ENCODE assay signal across 8 cellular contexts in the genomic region with DNA sequence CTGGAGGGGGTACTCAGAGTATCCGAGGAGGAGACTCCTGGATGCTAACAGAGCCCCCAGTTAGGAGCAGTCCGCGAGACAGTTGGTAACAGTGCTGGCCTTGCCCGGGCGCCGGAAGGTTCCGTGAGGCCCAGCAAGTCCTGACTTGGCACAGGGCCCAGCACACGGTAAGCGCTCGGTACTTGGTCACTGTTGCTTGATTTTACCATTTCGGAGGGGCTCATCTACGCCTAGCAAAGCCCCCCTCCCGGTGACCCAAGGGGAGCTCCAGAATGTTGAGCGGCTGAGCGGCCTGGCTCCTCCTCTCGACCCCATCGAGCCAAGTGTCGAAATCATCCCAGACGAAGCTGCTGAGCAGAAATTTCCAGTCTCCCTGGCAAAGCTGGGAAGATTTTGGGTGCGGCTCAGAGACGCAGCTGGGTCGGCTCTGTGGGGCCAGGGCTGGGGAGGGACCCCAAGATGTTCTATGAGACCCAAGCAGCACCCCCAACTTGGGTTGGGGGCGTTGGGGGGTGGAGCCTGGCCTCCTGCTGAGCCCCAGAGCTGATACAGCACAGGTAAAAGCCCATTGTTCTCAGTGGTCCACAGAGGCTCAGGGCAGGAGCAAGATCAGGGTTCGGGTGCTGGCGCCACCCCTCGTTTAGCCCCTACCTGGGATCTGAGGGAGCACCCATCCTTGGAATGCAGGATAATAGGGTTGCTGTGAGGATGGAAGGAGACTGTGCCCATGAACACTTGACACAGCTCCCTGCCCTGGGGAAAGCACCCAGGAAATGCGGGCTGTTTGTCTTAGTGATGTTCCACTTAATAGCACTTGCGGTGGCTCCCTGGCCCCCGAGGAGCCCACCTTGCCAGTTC.
DNase-seq lines count a peak whose midpoint lies in the region; ATAC-seq and TF ChIP-seq lines count a peak whose summit lies in the region.

No MANE protein-coding gene starts in this region.

- no peak overlapping the region for H2AFZ ChIP-seq in MM.1S (ENCODE audit: low read length)

- no peaks in the 10 kb centered on the region for H3K36me3 ChIP-seq in body of pancreas (replicated peaks in 1 of 2; ENCODE audit: insufficient read depth in 1 of 2, low read depth in 2 of 2)
- H3K36me3 ChIP-seq in MM.1S (replicated peaks; ENCODE audit: insufficient read depth, low read length): no peaks in the 10 kb centered on the region

- H3K9me3 ChIP-seq in body of pancreas (no peaks in the 10 kb centered on the region), MM.1S (replicated peaks; ENCODE audit: insufficient read depth, low read length) (no peaks in the 10 kb centered on the region)

- intact Hi-C loops in body of pancreas (cut with DNase I): no loop called here

- DNase-seq in NCI-H2081 (lab: John Stamatoyannopoulos, UW) (peak; percentile 8 to 23), NCI-H2081 treated with DMSO at 0.1 percent for 48 hours (lab: John Stamatoyannopoulos, UW) (no peak), NCI-H748 treated with DMSO at 0.1 percent for 48 hours (lab: John Stamatoyannopoulos, UW) (peak; percentile 19), body of pancreas (peak; percentile 82 to 92 (median 89)), hypothalamus (lab: John Stamatoyannopoulos, UW) (peak in 46 of 51 donors; percentile 29 to 84 (median 64)), retina (peak; percentile 89), MM.1S (no peak)

- peak; percentile 45 for ATAC-seq in body of pancreas
- ATAC-seq in GM19395 (IDR thresholded peaks at IDR 0.05; ENCODE audit: unreplicated experiment): no peak

- no peaks in the 10 kb centered on the region for H3F3A ChIP-seq in MM.1S (ENCODE audit: insufficient read depth, low read length)

- H3K4me3 ChIP-seq in body of pancreas (no peak overlapping the region), MM.1S (ENCODE audit: low read length) (no peak overlapping the region)

- no peaks in the 10 kb centered on the region for H3K79me2 ChIP-seq in MM.1S (ENCODE audit: low read length)

- no peak overlapping the region for H3K9ac ChIP-seq in MM.1S (ENCODE audit: low read length)

- no peaks in the 10 kb centered on the region for H3K9me2 ChIP-seq in MM.1S (replicated peaks; ENCODE audit: insufficient read depth, low read length)

- H3K27me3 ChIP-seq in body of pancreas (no peaks in the 10 kb centered on the region), MM.1S (replicated peaks; ENCODE audit: insufficient read depth, low read length) (peaks cover 45% of the 10 kb centered on the region)

- TF ChIP-seq POLR2A in body of pancreas (IDR thresholded peaks at IDR 0.05): peak; percentile 52 to 75 (median 62)

- peaks cover 81% of the 10 kb centered on the region for H3K4me1 ChIP-seq in body of pancreas
- no peaks in the 10 kb centered on the region for H3K4me1 ChIP-seq in MM.1S (ENCODE audit: low read length)

- TF ChIP-seq CTCF in body of pancreas (IDR thresholded peaks at IDR 0.05) (peak in 1 of 7 experiments; percentile 6), MM.1S (IDR thresholded peaks at IDR 0.05; ENCODE audit: low read length) (no peak)

- 0 to 13% methylated on average over 1 to 29 of the region's 29 CpGs for WGBS in body of pancreas, 2 donors

- peak overlapping the region; percentile 100 for H3K27ac ChIP-seq in body of pancreas
- no peak overlapping the region for H3K27ac ChIP-seq in MM.1S (ENCODE audit: low read length)

- no peaks in the 10 kb centered on the region for H4K20me1 ChIP-seq in MM.1S (ENCODE audit: insufficient read depth, low read length)

- no peak overlapping the region for H3K4me2 ChIP-seq in MM.1S (ENCODE audit: low read depth, low read length)

Comparison
In these comparisons a context has a peak if more than half of its experiments do, and no peak if none do; other contexts are left out.
1. DNase-seq: peak in NCI-H2081 (2 of 2), NCI-H748 treated with DMSO at 0.1 percent for 48 hours (single experiment), body of pancreas (4 of 4), hypothalamus (46 of 51) and retina (single experiment); none in NCI-H2081 treated with DMSO at 0.1 percent for 48 hours (single experiment) and MM.1S (single experiment).